1 cellular context compared by ENCODE assay signal in genomic region chr13:28641600-28641926, GRCh38.
TF ChIP-seq lines count a peak whose summit lies in the region.

No MANE protein-coding gene starts in this region.

TF ChIP-seq in GM12878, 131 proteins besides CTCF, POLR2A, EP300 and RAD21 (continued from another document):
- TF ChIP-seq BCL3 (IDR thresholded peaks at IDR 0.05; ENCODE audit: borderline replicate concordance, insufficient read depth, low read depth, low read length, poor library complexity, severe bottlenecking) (peak; percentile 76), HSF1 (IDR thresholded peaks at IDR 0.05; ENCODE audit: low read depth, low read length) (no peak), RELA (IDR thresholded peaks at IDR 0.05; ENCODE audit: borderline replicate concordance, partially characterized antibody) (peak; percentile 71), RUNX3 (IDR thresholded peaks at IDR 0.05; ENCODE audit: low read length) (peak; percentile 86), CBFB (IDR thresholded peaks at IDR 0.05; ENCODE audit: low read depth) (peak; percentile 47; the same call in 1 of the 2 replicates), JUNB (IDR thresholded peaks at IDR 0.05) (peak; percentile 50), RCOR1 (conservative IDR thresholded peaks at IDR 0.05; ENCODE audit: low read depth, low read length) (no peak), HDGF (IDR thresholded peaks at IDR 0.05) (no peak), TCF7 (IDR thresholded peaks at IDR 0.05; ENCODE audit: borderline replicate concordance) (peak; percentile 40; the same call in 1 of the 2 replicates), SKIL (IDR thresholded peaks at IDR 0.05; ENCODE audit: low read depth, poor library complexity, severe bottlenecking) (peak; percentile 64), JUND (IDR thresholded peaks at IDR 0.05; ENCODE audit: low read depth, low read length) (no peak), KDM1A (IDR thresholded peaks at IDR 0.05; ENCODE audit: borderline replicate concordance) (no peak), MEF2B (IDR thresholded peaks at IDR 0.05; ENCODE audit: partially characterized antibody, poor library complexity, severe bottlenecking) (peak; percentile 52), TCF3 (IDR thresholded peaks at IDR 0.05; ENCODE audit: borderline replicate concordance, insufficient read depth, low read depth, low read length) (no peak), BCL11A (IDR thresholded peaks at IDR 0.05; ENCODE audit: low read depth, low read length) (0 out of 2 replicates have a peak, but pooled peaks have one; percentile 19), NR2F1 (conservative IDR thresholded peaks at IDR 0.05) (peak; percentile 14; the same call in 1 of the 2 replicates), RELB (IDR thresholded peaks at IDR 0.05; ENCODE audit: low read depth) (peak; percentile 53), SMAD5 (IDR thresholded peaks at IDR 0.05; ENCODE audit: low read depth) (no peak), FOXM1 (IDR thresholded peaks at IDR 0.05; ENCODE audit: low read depth, low read length) (0 out of 2 replicates have a peak, but pooled peaks have one; percentile 68), IRF3 (IDR thresholded peaks at IDR 0.05) (no peak), CREB1 (IDR thresholded peaks at IDR 0.05; ENCODE audit: low read depth) (no peak), IKZF1 (conservative IDR thresholded peaks at IDR 0.05) (peak; percentile 61; the same call in 1 of the 2 replicates), EED (IDR thresholded peaks at IDR 0.05; ENCODE audit: low read depth) (0 out of 2 replicates have a peak, but pooled peaks have one; percentile 11), NFIC (IDR thresholded peaks at IDR 0.05; ENCODE audit: low read depth, low read length) (0 out of 2 replicates have a peak, but pooled peaks have one; percentile 21), YY1 (IDR thresholded peaks at IDR 0.05; ENCODE audit: low read depth, low read length) (no peak), MYB (IDR thresholded peaks at IDR 0.05; ENCODE audit: borderline replicate concordance, low read depth, low read length) (no peak), POLR2AphosphoS5 (IDR thresholded peaks at IDR 0.05; ENCODE audit: low read length) (no peak), PAX5 (IDR thresholded peaks at IDR 0.05; ENCODE audit: borderline replicate concordance, low read depth, low read length) (peak; percentile 37; the same call in 1 of the 2 replicates), TCF12 (IDR thresholded peaks at IDR 0.05; ENCODE audit: low read depth, low read length) (0 out of 2 replicates have a peak, but pooled peaks have one; percentile 20), E2F4 (IDR thresholded peaks at IDR 0.05; ENCODE audit: low read depth, low read length) (no peak), ELK1 (IDR thresholded peaks at IDR 0.05; ENCODE audit: low read depth, low read length) (no peak), SMARCA5 (IDR thresholded peaks at IDR 0.05) (no peak), PML (IDR thresholded peaks at IDR 0.05; ENCODE audit: low read length) (no peak), ZNF622 (IDR thresholded peaks at IDR 0.05) (no peak), IRF4 (IDR thresholded peaks at IDR 0.05; ENCODE audit: low read depth, low read length) (peak; percentile 49; the same call in 1 of the 2 replicates), GATAD2B (conservative IDR thresholded peaks at IDR 0.05; ENCODE audit: low read depth) (0 out of 2 replicates have a peak, but pooled peaks have one; percentile 7), ZNF207 (IDR thresholded peaks at IDR 0.05; ENCODE audit: borderline replicate concordance) (no peak), SRF (IDR thresholded peaks at IDR 0.05; ENCODE audit: low read depth in 2 of 2, low read length in 2 of 2) (no peak), ETV6 (conservative IDR thresholded peaks at IDR 0.05 in 1 of 2, IDR thresholded peaks at IDR 0.05 in 1 of 2; ENCODE audit: borderline replicate concordance in 1 of 2, low read depth in 1 of 2) (no peak; a peak in 1 of 4 replicates), ZBTB33 (IDR thresholded peaks at IDR 0.05) (no peak), CEBPZ (IDR thresholded peaks at IDR 0.05; ENCODE audit: low read depth, low read length) (no peak), ZNF217 (IDR thresholded peaks at IDR 0.05) (no peak), ZBTB4 (CRISPR knock-in tag; IDR thresholded peaks at IDR 0.05) (no peak), MTA2 (IDR thresholded peaks at IDR 0.05; ENCODE audit: low read depth) (0 out of 2 replicates have a peak, but pooled peaks have one; percentile 38), BACH1 (IDR thresholded peaks at IDR 0.05; ENCODE audit: borderline replicate concordance) (no peak)
